Comparison of ENCODE assay signal across 24 cellular contexts in the genomic region with DNA sequence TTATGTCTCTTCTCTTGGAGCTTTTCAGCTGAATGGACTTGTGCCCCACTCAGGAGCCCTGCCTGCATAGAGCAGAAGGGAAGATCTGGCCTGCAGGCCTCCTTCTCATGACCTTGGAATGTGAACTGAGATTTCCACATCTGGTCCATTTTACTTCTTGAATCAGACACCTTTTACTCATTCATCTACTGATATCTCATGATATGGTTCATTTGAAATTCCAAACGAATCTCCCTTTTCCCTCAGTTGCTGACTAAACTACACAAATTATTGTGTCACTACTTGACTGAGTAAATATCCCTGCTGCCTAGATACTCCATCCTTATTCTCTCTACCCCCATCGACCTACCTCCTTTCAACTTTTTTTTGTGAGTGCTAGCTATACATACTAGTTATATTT.
A peak's percentile ranks its signal among the peaks of the same experiment; 100 is the strongest.
DNase-seq lines count a peak whose midpoint lies in the region; ATAC-seq and TF ChIP-seq lines count a peak whose summit lies in the region.
"Had no signal": no experiment of that assay in that cellular context is flagged by ENCODE, and none has a peak within 500 bp of the region (broad histone marks: within the 10 kb centered on the region; RNA-seq: fewer than 3 reads in every experiment).

No MANE protein-coding gene starts in this region.

- H3K27me3 Mint-ChIP-seq in MCF 10A (ENCODE audit: insufficient read depth, unreplicated experiment) (no peaks in the 10 kb centered on the region), Calu3 (ENCODE audit: unreplicated experiment) (peaks cover 11% of the 10 kb centered on the region)
- H3K27me3 Mint-ChIP-seq: activated naive CD4-positive, alpha-beta T cell treated with anti-CD3 and anti-CD28 coated beads, Interleukin-2, amount 50 U/mL, for 24 hours; central memory CD8-positive, alpha-beta T cell; effector memory CD8-positive, alpha-beta T cell; stimulated activated naive CD8-positive, alpha-beta T cell treated with anti-CD3 and anti-CD28 coated beads, Interleukin-15, Interleukin-2, amounts not matched to agents 100 ng/mL and 50 ng/mL, for 24 hours had no signal

- CTCF ChIA-PET in MCF 10A (lab: Yijun Ruan, JAX) = no interaction called here
- CTCF ChIA-PET in PC-3 (lab: Charles Lee) = no interaction called here
- CTCF ChIA-PET in Calu3 (lab: Charles Lee) = no interaction called here

- H4K20me1 ChIP-seq in PC-3 (ENCODE audit: low read length) = no peaks in the 10 kb centered on the region

- H3K9me3 Mint-ChIP-seq in MCF 10A (ENCODE audit: unreplicated experiment) (no peaks in the 10 kb centered on the region), Calu3 (ENCODE audit: low read depth, unreplicated experiment) (no peaks in the 10 kb centered on the region)
- H3K9me3 Mint-ChIP-seq: neural crest cell; stimulated activated naive CD8-positive, alpha-beta T cell treated with anti-CD3 and anti-CD28 coated beads, Interleukin-15, Interleukin-2, amounts not matched to agents 100 ng/mL and 50 ng/mL, for 24 hours had no signal

- no peak overlapping the region for H3K4me2 ChIP-seq in PC-3 (ENCODE audit: low read length)

- intact Hi-C loops in MCF 10A (cut with micrococcal nuclease) = no loop called here
- intact Hi-C loops in breast epithelium (cut with DNase I; ENCODE audit: low total_unique reads) = no loop called here
- intact Hi-C loops in PC-3 (cut with micrococcal nuclease) = no loop called here
- intact Hi-C loops in Calu3 (cut with micrococcal nuclease; ENCODE audit: unreplicated experiment) = no loop called here

- H3K4me3 ChIP-seq in breast epithelium (no peak overlapping the region), PC-3 (ENCODE audit: low read length) (no peak overlapping the region), epithelial cell of esophagus (ENCODE audit: low read length) (no peak overlapping the region)
- H3K4me3 ChIP-seq: GM12878, SK-N-MC had no signal

- POLR2A ChIA-PET in MCF 10A (lab: Yijun Ruan, JAX) = interaction anchor here (1.1 kb wide), 1 partner anchor 36 kb away, joined by 3 read pairs; no protein-coding TSS in a partner anchor
- POLR2A ChIA-PET in PC-3 (lab: Charles Lee; ENCODE audit: unreplicated experiment) = no interaction called here

- H3K79me2 ChIP-seq in PC-3 (ENCODE audit: low read length) = no peaks in the 10 kb centered on the region

- H3F3A ChIP-seq in PC-3 (ENCODE audit: low read length, unreplicated experiment) = no peaks in the 10 kb centered on the region

- BruUV-seq in MCF 10A (replicated peaks; lab: Mats Ljungman, UMichigan) (no TSS peak), PC-3 (replicated peaks; lab: Mats Ljungman, UMichigan) (no TSS peak), Calu3 (replicated peaks; lab: Mats Ljungman, UMichigan) (no TSS peak)

- H2AFZ ChIP-seq in PC-3 (ENCODE audit: low read length) = no peak overlapping the region

- no peaks in the 10 kb centered on the region for H3K9me2 ChIP-seq in PC-3 (replicated peaks; ENCODE audit: low read length)

- no peaks in the 10 kb centered on the region for H3K9me3 ChIP-seq in breast epithelium
- H3K9me3 ChIP-seq in PC-3 (ENCODE audit: low read length) = no peaks in the 10 kb centered on the region

- H3K4me3 Mint-ChIP-seq in MCF 10A (ENCODE audit: unreplicated experiment) (no peak overlapping the region), Calu3 (ENCODE audit: low read depth, unreplicated experiment) (no peak overlapping the region)
- H3K4me3 Mint-ChIP-seq: activated naive CD4-positive, alpha-beta T cell treated with anti-CD3 and anti-CD28 coated beads, Interleukin-2, amount 50 U/mL, for 24 hours; CD8-positive, alpha-beta T cell; central memory CD8-positive, alpha-beta T cell; effector memory CD8-positive, alpha-beta T cell; neural crest cell; stimulated activated naive CD8-positive, alpha-beta T cell treated with anti-CD3 and anti-CD28 coated beads, Interleukin-15, Interleukin-2, amounts not matched to agents 100 ng/mL and 50 ng/mL, for 24 hours had no signal

- ATAC-seq in PC-3 (peak; percentile 65), GM18520 (IDR thresholded peaks at IDR 0.05; ENCODE audit: unreplicated experiment) (no peak)
- ATAC-seq: CD8-positive, alpha-beta T cell; effector memory CD8-positive, alpha-beta T cell; GM12878; HCT116 had no signal

- no peak overlapping the region for H3K27ac Mint-ChIP-seq in MCF 10A (ENCODE audit: low read depth, unreplicated experiment)
- H3K27ac Mint-ChIP-seq in Calu3 (ENCODE audit: unreplicated experiment) = no peak overlapping the region
- H3K27ac Mint-ChIP-seq: activated naive CD4-positive, alpha-beta T cell treated with anti-CD3 and anti-CD28 coated beads, Interleukin-2, amount 50 U/mL, for 24 hours; CD8-positive, alpha-beta T cell; effector memory CD8-positive, alpha-beta T cell; stimulated activated naive CD8-positive, alpha-beta T cell treated with anti-CD3 and anti-CD28 coated beads, Interleukin-15, Interleukin-2, amounts not matched to agents 100 ng/mL and 50 ng/mL, for 24 hours had no signal

- H3K36me3 ChIP-seq in breast epithelium = no peaks in the 10 kb centered on the region
- no peaks in the 10 kb centered on the region for H3K36me3 ChIP-seq in PC-3 (ENCODE audit: low read depth, low read length)

- DNase-seq in MCF 10A (ENCODE audit: unreplicated experiment) = peak; percentile 23
- no peak for DNase-seq in breast epithelium (ENCODE audit: low spot score in 2 of 2)
- peak; percentile 74 for DNase-seq in PC-3
- peak; percentile 77 for DNase-seq in epithelial cell of esophagus (ENCODE audit: low read depth)
- DNase-seq in non-pigmented ciliary epithelial cell (ENCODE audit: low read depth) = peak; percentile 19
- no peak for DNase-seq in foreskin melanocyte
- DNase-seq in Calu3 = no peak
- DNase-seq: activated CD4-positive, alpha-beta T cell treated with anti-CD3 and anti-CD28 coated beads for 48 hours; activated T-cell treated with anti-CD3 and anti-CD28 coated beads for 4 hours; CD8-positive, alpha-beta T cell; effector memory CD8-positive, alpha-beta T cell; head of caudate nucleus; islet precursor cell; NCI-H526; stimulated activated CD4-positive, alpha-beta T cell treated with anti-CD3 and anti-CD28 coated beads, Interleukin-15, amount 100 ng/mL, for 24 hours had no signal

- H3K27me3 ChIP-seq in breast epithelium (no peaks in the 10 kb centered on the region), PC-3 (ENCODE audit: low read length) (no peaks in the 10 kb centered on the region)

- H3K4me1 Mint-ChIP-seq in MCF 10A (ENCODE audit: insufficient read depth, unreplicated experiment) (peaks cover 11% of the 10 kb centered on the region), Calu3 (ENCODE audit: low read depth, unreplicated experiment) (no peaks in the 10 kb centered on the region)
- H3K4me1 Mint-ChIP-seq: activated naive CD4-positive, alpha-beta T cell treated with anti-CD3 and anti-CD28 coated beads, Interleukin-2, amount 50 U/mL, for 24 hours; central memory CD8-positive, alpha-beta T cell; neural crest cell had no signal

- no peaks in the 10 kb centered on the region for H3K36me3 Mint-ChIP-seq in MCF 10A (ENCODE audit: insufficient read depth, unreplicated experiment)
- H3K36me3 Mint-ChIP-seq in Calu3 (ENCODE audit: insufficient read depth, unreplicated experiment) = no peaks in the 10 kb centered on the region
- H3K36me3 Mint-ChIP-seq: activated naive CD4-positive, alpha-beta T cell treated with anti-CD3 and anti-CD28 coated beads, Interleukin-2, amount 50 U/mL, for 24 hours; CD8-positive, alpha-beta T cell had no signal

- no peak overlapping the region for H3K9ac ChIP-seq in PC-3 (ENCODE audit: low read length)

- H3K27ac ChIP-seq in breast epithelium = no peak overlapping the region
- H3K27ac ChIP-seq in PC-3 (ENCODE audit: low read length) = no peak overlapping the region
- H3K27ac ChIP-seq: 22Rv1, SK-N-MC had no signal

- H3K4me1 ChIP-seq in breast epithelium (no peaks in the 10 kb centered on the region), PC-3 (ENCODE audit: insufficient read depth, low read length) (peaks cover 15% of the 10 kb centered on the region)

- no peak for TF ChIP-seq CTCF in MCF 10A (IDR thresholded peaks at IDR 0.05; ENCODE audit: unreplicated experiment)
- no peak for TF ChIP-seq CTCF in breast epithelium (IDR thresholded peaks at IDR 0.05)
- TF ChIP-seq CTCF in PC-3 (conservative IDR thresholded peaks at IDR 0.05; ENCODE audit: low read depth, low read length) = no peak
- TF ChIP-seq CTCF in epithelial cell of esophagus (IDR thresholded peaks at IDR 0.05; ENCODE audit: insufficient read depth, low read depth, low read length, missing control alignments) = no peak
- no peak for TF ChIP-seq CTCF in Calu3 (IDR thresholded peaks at IDR 0.05; ENCODE audit: unreplicated experiment)

- TF ChIP-seq POLR2A in breast epithelium (IDR thresholded peaks at IDR 0.05) = no peak

Comparison
In these comparisons a context has a peak if more than half of its experiments do, and no peak if none do; other contexts are left out.
1. DNase-seq: peak in MCF 10A (single experiment), PC-3 (single experiment), epithelial cell of esophagus (single experiment) and non-pigmented ciliary epithelial cell (single experiment); none in breast epithelium (0 of 2), foreskin melanocyte (single experiment) and Calu3 (single experiment).